1 cellular context compared by ENCODE assay signal in the genomic region with DNA sequence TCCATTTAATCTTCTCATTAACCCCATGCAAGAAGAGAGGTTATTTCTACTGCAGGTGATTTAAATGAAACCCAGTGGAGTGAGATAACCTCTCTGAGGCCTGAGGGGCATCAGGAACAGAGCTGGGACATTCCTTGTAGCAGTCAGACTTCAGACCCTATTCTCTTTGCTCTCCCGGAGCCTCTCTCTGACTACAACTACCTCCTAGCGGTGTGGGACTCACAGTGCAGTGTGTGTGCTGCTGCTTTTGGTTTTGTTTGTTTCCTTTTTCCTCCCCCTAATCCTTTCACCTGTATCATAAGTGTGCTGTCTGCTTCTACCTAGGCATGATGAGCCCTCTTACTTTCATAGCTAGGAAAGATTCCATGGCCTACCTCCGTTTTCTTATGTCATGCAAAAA.
TF ChIP-seq lines count a peak whose summit lies in the region.

No MANE protein-coding gene starts in this region.

TF ChIP-seq in GM12878, 131 proteins besides CTCF, POLR2A, EP300 and RAD21 (continued from another document):
- no peak for TF ChIP-seq PBX3 (IDR thresholded peaks at IDR 0.05; ENCODE audit: insufficient replicate concordance, low read depth, low read length)
- no peak for TF ChIP-seq BACH1 (IDR thresholded peaks at IDR 0.05; ENCODE audit: borderline replicate concordance)
- TF ChIP-seq HCFC1 (IDR thresholded peaks at IDR 0.05; ENCODE audit: low read length): no peak
- TF ChIP-seq IRF4 (IDR thresholded peaks at IDR 0.05; ENCODE audit: low read depth, low read length): no peak
- TF ChIP-seq JUNB (IDR thresholded peaks at IDR 0.05): no peak
- TF ChIP-seq EED (IDR thresholded peaks at IDR 0.05; ENCODE audit: low read depth): no peak
